Comparison of ENCODE assay signal across 16 cellular contexts in the genomic region with DNA sequence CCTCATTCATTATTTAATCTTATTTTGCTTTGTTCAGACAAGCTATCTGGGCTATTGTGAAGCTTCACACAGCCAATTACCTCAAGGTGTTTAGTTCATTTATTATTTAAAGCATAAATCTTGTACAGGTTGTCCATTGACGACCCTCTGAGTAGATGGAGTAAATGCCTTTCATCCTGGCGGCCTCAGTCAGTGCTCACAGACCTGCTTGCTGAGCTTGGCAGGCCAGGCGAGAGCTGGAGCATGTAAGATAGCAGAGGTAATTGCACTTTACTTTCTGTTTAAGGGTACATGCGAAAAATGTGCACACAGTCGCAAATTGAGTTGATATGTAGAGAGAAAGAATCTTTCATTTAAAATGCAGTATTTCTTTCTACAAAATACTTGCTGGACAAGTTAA.
DNase-seq lines count a peak whose midpoint lies in the region; ATAC-seq and TF ChIP-seq lines count a peak whose summit lies in the region.
"Had no signal": no experiment of that assay in that cellular context is flagged by ENCODE, and none has a peak within 500 bp of the region (broad histone marks: within the 10 kb centered on the region; RNA-seq: fewer than 3 reads in every experiment).

No MANE protein-coding gene starts in this region.

- POLR2A ChIA-PET in CD4-positive, alpha-beta T cell (lab: Charles Lee), result no interaction called here

- CTCF ChIA-PET in CD4-positive, alpha-beta T cell (lab: Charles Lee), result no interaction called here

- H3K9ac ChIP-seq in endocrine pancreas (ENCODE audit: control insufficient read depth, insufficient read depth, low read length), result no peak overlapping the region
- H3K9ac ChIP-seq: SK-N-SH had no signal

- no peaks in the 10 kb centered on the region for H3K9me3 Mint-ChIP-seq in CD4-positive, alpha-beta T cell

- no peak overlapping the region for H3K27ac Mint-ChIP-seq in CD4-positive, alpha-beta T cell

- DNase-seq in NCI-H1436 (lab: John Stamatoyannopoulos, UW) (peak; percentile 6), NCI-H1436 treated with DMSO at 0.1 percent for 48 hours (lab: John Stamatoyannopoulos, UW) (no peak), GM12865 (ENCODE audit: low read depth) (peak; percentile 0), NCI-H774 (lab: John Stamatoyannopoulos, UW) (peak; percentile 56)
- no peak for DNase-seq in CD4-positive, alpha-beta T cell
- no peak for DNase-seq in stimulated activated naive CD8-positive, alpha-beta T cell treated with anti-CD3 and anti-CD28 coated beads, Interleukin-15, Interleukin-2, amounts not matched to agents 100 U/mL and 50 U/mL, for 24 hours
- DNase-seq: C1 segment of cervical spinal cord, MV-4-11, NCI-H2029 treated with DMSO at 0.1 percent for 48 hours, NCI-H446, Right ventricle myocardium superior, SK-N-SH had no signal

- no peak overlapping the region for H3K4me3 Mint-ChIP-seq in CD4-positive, alpha-beta T cell

- no peaks in the 10 kb centered on the region for H3K27me3 Mint-ChIP-seq in CD4-positive, alpha-beta T cell
- H3K27me3 Mint-ChIP-seq: IgD-negative memory B cell had no signal

- H3K27ac ChIP-seq in CD4-positive, alpha-beta T cell (ENCODE audit: low read depth, low read length), result no peak overlapping the region

- no peaks in the 10 kb centered on the region for H3K36me3 Mint-ChIP-seq in CD4-positive, alpha-beta T cell (ENCODE audit: low read depth)
- H3K36me3 Mint-ChIP-seq: IgD-negative memory B cell had no signal

- no peak for ATAC-seq in CD4-positive, alpha-beta T cell (ENCODE audit: poor library complexity)
- no peak for ATAC-seq in HG03196 (IDR thresholded peaks at IDR 0.05; ENCODE audit: unreplicated experiment)
- no peak for ATAC-seq in stimulated activated naive CD8-positive, alpha-beta T cell treated with anti-CD3 and anti-CD28 coated beads, Interleukin-15, Interleukin-2, amounts not matched to agents 100 U/mL and 50 U/mL, for 24 hours
- ATAC-seq: HCT116 had no signal

- no peaks in the 10 kb centered on the region for H3K9me3 ChIP-seq in endocrine pancreas (ENCODE audit: control insufficient read depth, low read length)
- no peaks in the 10 kb centered on the region for H3K9me3 ChIP-seq in CD4-positive, alpha-beta T cell (ENCODE audit: control insufficient read depth, low read length)
- H3K9me3 ChIP-seq: SK-N-SH had no signal

- H3K4me3 ChIP-seq in GM12865 (ENCODE audit: low read depth, low read length) (no peak overlapping the region), endocrine pancreas (ENCODE audit: control insufficient read depth, insufficient read depth, low read length) (peak overlapping the region; percentile 85)

- H3K4me1 ChIP-seq in endocrine pancreas (ENCODE audit: control insufficient read depth, insufficient read depth, low read length), result peaks cover 16% of the 10 kb centered on the region

- TF ChIP-seq CTCF in GM12865 (IDR thresholded peaks at IDR 0.05; ENCODE audit: insufficient read depth, low read depth, low read length, missing control alignments), result no peak
- no peak for TF ChIP-seq CTCF in CD4-positive, alpha-beta T cell (IDR thresholded peaks at IDR 0.05)

- H3K27me3 ChIP-seq in endocrine pancreas (ENCODE audit: control insufficient read depth, insufficient read depth, low read length), result no peaks in the 10 kb centered on the region
- no peaks in the 10 kb centered on the region for H3K27me3 ChIP-seq in CD4-positive, alpha-beta T cell (ENCODE audit: control insufficient read depth, insufficient read depth, low read length)

- H3K4me1 Mint-ChIP-seq in CD4-positive, alpha-beta T cell (ENCODE audit: low read depth), result no peaks in the 10 kb centered on the region

- no peaks in the 10 kb centered on the region for H3K36me3 ChIP-seq in endocrine pancreas (ENCODE audit: control insufficient read depth, insufficient read depth, low read length)

- intact Hi-C loops in CD4-positive, alpha-beta T cell (cut with DNase I, micrococcal nuclease), result no loop called here

Comparison
In these comparisons a context has a peak if more than half of its experiments do, and no peak if none do; other contexts are left out.
1. DNase-seq: peak in NCI-H1436 (single experiment), GM12865 (single experiment) and NCI-H774 (single experiment); none in NCI-H1436 treated with DMSO at 0.1 percent for 48 hours (single experiment), CD4-positive, alpha-beta T cell (0 of 10) and stimulated activated naive CD8-positive, alpha-beta T cell treated with anti-CD3 and anti-CD28 coated beads, Interleukin-15, Interleukin-2, amounts not matched to agents 100 U/mL and 50 U/mL, for 24 hours (single experiment).